In genomic region chr14:78403278-78403815, GRCh38 we compare ENCODE assay signal across 1 cellular context.
A peak's percentile ranks its signal among the peaks of the same experiment; 100 is the strongest.
TF ChIP-seq lines count a peak whose summit lies in the region.

No MANE protein-coding gene starts in this region.

TF ChIP-seq in GM12878, 131 proteins besides CTCF, POLR2A, EP300 and RAD21 (continued from another document and continues in another):
- TF ChIP-seq ZBTB11 (CRISPR knock-in tag; IDR thresholded peaks at IDR 0.05) (no peak), ESRRA (IDR thresholded peaks at IDR 0.05; ENCODE audit: low read length) (no peak), SUPT20H (IDR thresholded peaks at IDR 0.05; ENCODE audit: borderline replicate concordance, control insufficient read depth, low read depth, low read length) (no peak), ZZZ3 (IDR thresholded peaks at IDR 0.05; ENCODE audit: control insufficient read depth, insufficient read length, low read depth) (no peak), HDAC2 (IDR thresholded peaks at IDR 0.05) (no peak), MAX (IDR thresholded peaks at IDR 0.05; ENCODE audit: low read depth, low read length) (no peak), SP1 (IDR thresholded peaks at IDR 0.05; ENCODE audit: low read depth, low read length) (no peak), IKZF2 (IDR thresholded peaks at IDR 0.05) (peak; percentile 50 to 62; a peak in 3 of 4 replicates), ATF2 (IDR thresholded peaks at IDR 0.05; ENCODE audit: low read length) (peak; percentile 86), ATF3 (IDR thresholded peaks at IDR 0.05; ENCODE audit: borderline replicate concordance, extremely low read depth, low read depth, low read length) (no peak), MEF2B (IDR thresholded peaks at IDR 0.05; ENCODE audit: partially characterized antibody, poor library complexity, severe bottlenecking) (peak; percentile 94), BRCA1 (IDR thresholded peaks at IDR 0.05; ENCODE audit: low read depth, low read length) (no peak), CBX5 (IDR thresholded peaks at IDR 0.05; ENCODE audit: low read depth) (no peak), SMARCA5 (IDR thresholded peaks at IDR 0.05) (no peak), RB1 (IDR thresholded peaks at IDR 0.05; ENCODE audit: borderline replicate concordance) (no peak), SREBF2 (IDR thresholded peaks at IDR 0.05; ENCODE audit: low read length) (no peak), E2F8 (IDR thresholded peaks at IDR 0.05; ENCODE audit: low read depth, partially characterized antibody) (no peak), TCF3 (IDR thresholded peaks at IDR 0.05; ENCODE audit: borderline replicate concordance, insufficient read depth, low read depth, low read length) (no peak), ZNF384 (IDR thresholded peaks at IDR 0.05; ENCODE audit: borderline replicate concordance, low read depth, low read length) (no peak), NR2F1 (conservative IDR thresholded peaks at IDR 0.05) (no peak), ASH2L (IDR thresholded peaks at IDR 0.05; ENCODE audit: borderline replicate concordance, low read depth) (no peak), BCLAF1 (IDR thresholded peaks at IDR 0.05) (no peak), CEBPB (IDR thresholded peaks at IDR 0.05; ENCODE audit: borderline replicate concordance in 1 of 2, low read depth in 2 of 2, low read length in 2 of 2) (0 out of 4 replicates have a peak, but pooled peaks of 1 of the 2 experiments have one; percentile 31), ZSCAN29 (IDR thresholded peaks at IDR 0.05) (no peak), CHD4 (IDR thresholded peaks at IDR 0.05) (no peak), RCOR1 (conservative IDR thresholded peaks at IDR 0.05; ENCODE audit: low read depth, low read length) (no peak), CHD2 (IDR thresholded peaks at IDR 0.05; ENCODE audit: borderline replicate concordance, low read depth, low read length) (no peak), CUX1 (IDR thresholded peaks at IDR 0.05; ENCODE audit: insufficient replicate concordance, low read depth, low read length) (no peak), ZNF274 (IDR thresholded peaks at IDR 0.05; ENCODE audit: insufficient read depth, insufficient read length) (no peak), GABPA (IDR thresholded peaks at IDR 0.05; ENCODE audit: low read depth) (no peak), PAX8 (IDR thresholded peaks at IDR 0.05) (no peak), YBX1 (IDR thresholded peaks at IDR 0.05) (no peak), MXI1 (IDR thresholded peaks at IDR 0.05; ENCODE audit: low read depth, low read length) (no peak), ZNF207 (IDR thresholded peaks at IDR 0.05; ENCODE audit: borderline replicate concordance) (no peak), HSF1 (IDR thresholded peaks at IDR 0.05; ENCODE audit: low read depth, low read length) (no peak), E2F4 (IDR thresholded peaks at IDR 0.05; ENCODE audit: low read depth, low read length) (no peak), USF1 (IDR thresholded peaks at IDR 0.05; ENCODE audit: borderline replicate concordance, extremely low read length, insufficient read depth, low read depth, low read length) (no peak), EZH2 (IDR thresholded peaks at IDR 0.05; ENCODE audit: borderline replicate concordance, control insufficient read depth, low read depth, low read length) (no peak), RFX5 (IDR thresholded peaks at IDR 0.05; ENCODE audit: low read depth, low read length) (no peak), HDGF (IDR thresholded peaks at IDR 0.05) (no peak), RAD51 (IDR thresholded peaks at IDR 0.05) (0 out of 2 replicates have a peak, but pooled peaks have one; percentile 16), HCFC1 (IDR thresholded peaks at IDR 0.05; ENCODE audit: low read length) (no peak), NBN (IDR thresholded peaks at IDR 0.05) (no peak), SIX5 (IDR thresholded peaks at IDR 0.05; ENCODE audit: low read depth, low read length, severe bottlenecking) (no peak), ZNF622 (IDR thresholded peaks at IDR 0.05) (no peak), STAT3 (IDR thresholded peaks at IDR 0.05; ENCODE audit: low read depth, low read length) (no peak), STAT1 (conservative IDR thresholded peaks at IDR 0.05) (no peak)
